Comparison of ENCODE assay signal across 16 cellular contexts in genomic region chr10:116665541-116666125, GRCh38. TPM values are rescaled to one million over a fixed set of nuclear protein-coding genes. Genes with fewer than 3 reads are reported as not detected.
DNase-seq lines count a peak whose midpoint lies in the region; ATAC-seq and TF ChIP-seq lines count a peak whose summit lies in the region.
"Had no signal": no experiment of that assay in that cellular context is flagged by ENCODE, and none has a peak within 500 bp of the region (broad histone marks: within the 10 kb centered on the region; RNA-seq: fewer than 3 reads in every experiment).

No MANE protein-coding gene starts in this region.

- H3K4me1 ChIP-seq in breast epithelium = no peaks in the 10 kb centered on the region
- peaks cover 0 to 33% (median 9%) of the 10 kb centered on the region in 3 donors for H3K4me1 ChIP-seq in gastroesophageal sphincter
- peaks cover 8% of the 10 kb centered on the region for H3K4me1 ChIP-seq in vagina
- no peaks in the 10 kb centered on the region; a peak in 1 of 4 replicates for H3K4me1 ChIP-seq in SK-N-SH (ENCODE audit: control insufficient read depth in 1 of 2, insufficient read depth in 2 of 2, low read depth in 1 of 2, low read length in 1 of 2)

- POLR2A ChIA-PET in MCF 10A (lab: Yijun Ruan, JAX) (no interaction called here), SK-N-SH (lab: Yijun Ruan, JAX) (no interaction called here)

- peak; percentile 76 for ATAC-seq in gastroesophageal sphincter

- H3K9me2 ChIP-seq in SK-N-SH = no peaks in the 10 kb centered on the region

- no peak for TF ChIP-seq CTCF in breast epithelium (IDR thresholded peaks at IDR 0.05)
- TF ChIP-seq CTCF in MCF 10A (IDR thresholded peaks at IDR 0.05; ENCODE audit: unreplicated experiment) = no peak
- TF ChIP-seq CTCF in gastroesophageal sphincter (IDR thresholded peaks at IDR 0.05) = no peak
- no peak for TF ChIP-seq CTCF in osteocyte (IDR thresholded peaks at IDR 0.05)
- TF ChIP-seq CTCF in vagina (IDR thresholded peaks at IDR 0.05) = no peak
- no peak for TF ChIP-seq CTCF in SK-N-SH (IDR thresholded peaks at IDR 0.05)

- H3K27ac Mint-ChIP-seq in MCF 10A (ENCODE audit: low read depth, unreplicated experiment) (no peak overlapping the region), osteocyte (ENCODE audit: unreplicated experiment) (no peak overlapping the region)
- H3K27ac Mint-ChIP-seq: activated naive CD4-positive, alpha-beta T cell treated with anti-CD3 and anti-CD28 coated beads, Interleukin-2, amount 10 ng/mL, durations not matched to agents 7 days and 5 days; dendritic cell treated with granulocyte-macrophage colony-stimulating factor and Interleukin-4, amounts not matched to agents 40 ng/mL and 50 ng/mL, for 4 days had no signal

- H3K36me3 Mint-ChIP-seq in MCF 10A (ENCODE audit: insufficient read depth, unreplicated experiment) (no peaks in the 10 kb centered on the region), osteocyte (ENCODE audit: unreplicated experiment) (no peaks in the 10 kb centered on the region)
- H3K36me3 Mint-ChIP-seq: activated naive CD4-positive, alpha-beta T cell treated with anti-CD3 and anti-CD28 coated beads, Interleukin-2, amount 10 ng/mL, durations not matched to agents 7 days and 5 days had no signal

- no peaks in the 10 kb centered on the region for H3K4me1 Mint-ChIP-seq in MCF 10A (ENCODE audit: insufficient read depth, unreplicated experiment)
- no peaks in the 10 kb centered on the region for H3K4me1 Mint-ChIP-seq in osteocyte (ENCODE audit: unreplicated experiment)
- H3K4me1 Mint-ChIP-seq: activated naive CD4-positive, alpha-beta T cell treated with anti-CD3 and anti-CD28 coated beads, Interleukin-2, amount 10 ng/mL, durations not matched to agents 7 days and 5 days had no signal

- WGBS in gastroesophageal sphincter (ENCODE audit: low coverage in 1 of 2), 2 donors = 16 to 56% methylated on average over 2 to 9 of the region's 13 CpGs
- WGBS in SK-N-SH (ENCODE audit: low lambda C conversion rate) = 57% methylated on average over 8 of the region's 13 CpGs

- H3K4me3 Mint-ChIP-seq in MCF 10A (ENCODE audit: unreplicated experiment) = no peak overlapping the region
- no peak overlapping the region for H3K4me3 Mint-ChIP-seq in osteocyte (ENCODE audit: unreplicated experiment)
- H3K4me3 Mint-ChIP-seq: activated naive CD4-positive, alpha-beta T cell treated with anti-CD3 and anti-CD28 coated beads, Interleukin-2, amount 10 ng/mL, durations not matched to agents 7 days and 5 days; dendritic cell treated with granulocyte-macrophage colony-stimulating factor and Interleukin-4, amounts not matched to agents 40 ng/mL and 50 ng/mL, for 4 days had no signal

- DNase-seq in breast epithelium (ENCODE audit: low spot score in 2 of 2) (peak in 1 of 2 donors; percentile 60), MCF 10A (ENCODE audit: unreplicated experiment) (no peak), osteocyte (ENCODE audit: extremely low spot score, unreplicated experiment) (peak; percentile 72), vagina (ENCODE audit: extremely low spot score in 2 of 2) (peak in 1 of 2 donors; percentile 83), putamen (ENCODE audit: low spot score) (no peak), SK-N-SH (no peak)
- no peak for DNase-seq in stimulated activated naive CD4-positive, alpha-beta T cell treated with Interleukin-2 at 50 U/mL for 16 hours (lab: John Stamatoyannopoulos, UW)
- DNase-seq: activated naive CD4-positive, alpha-beta T cell treated with anti-CD3 and anti-CD28 coated beads, Interleukin-2, amount 10 ng/mL, durations not matched to agents 7 days and 5 days; kidney glomerular epithelial cell; OCI-M1 had no signal

- no peak for TF ChIP-seq POLR2A in breast epithelium (IDR thresholded peaks at IDR 0.05)
- no peak for TF ChIP-seq POLR2A in gastroesophageal sphincter (IDR thresholded peaks at IDR 0.05)
- no peak for TF ChIP-seq POLR2A in vagina (IDR thresholded peaks at IDR 0.05)

- H3K27me3 Mint-ChIP-seq in MCF 10A (ENCODE audit: insufficient read depth, unreplicated experiment) (no peaks in the 10 kb centered on the region), osteocyte (ENCODE audit: unreplicated experiment) (peaks cover 2% of the 10 kb centered on the region)

- TF ChIP-seq EP300 in gastroesophageal sphincter (IDR thresholded peaks at IDR 0.05) = no peak
- no peak for TF ChIP-seq EP300 in SK-N-SH (IDR thresholded peaks at IDR 0.05; ENCODE audit: borderline replicate concordance in 1 of 2, low read depth in 1 of 2, low read length in 1 of 2)

- H3K27me3 ChIP-seq in breast epithelium (peaks cover 0 to 5% of the 10 kb centered on the region in 2 donors), gastroesophageal sphincter (peaks cover 16% of the 10 kb centered on the region), vagina (no peaks in the 10 kb centered on the region), SK-N-SH (ENCODE audit: insufficient read depth) (no peaks in the 10 kb centered on the region; the same call in 1 of the 2 replicates)

- peak overlapping the region; percentile 19 to 21 for H3K27ac ChIP-seq in breast epithelium
- peak overlapping the region in 3 of 4 donors; percentile 15 to 63 (median 32) for H3K27ac ChIP-seq in gastroesophageal sphincter
- no peak overlapping the region for H3K27ac ChIP-seq in vagina
- no peak overlapping the region for H3K27ac ChIP-seq in SK-N-SH (ENCODE audit: low read depth in 2 of 2, low read length in 1 of 2)
- H3K27ac ChIP-seq: 22Rv1, neutrophil had no signal

- TF ChIP-seq RAD21 in SK-N-SH (IDR thresholded peaks at IDR 0.05; ENCODE audit: low read length) = no peak

- H2AFZ ChIP-seq in SK-N-SH (ENCODE audit: low read depth) = no peak overlapping the region

- no peaks in the 10 kb centered on the region for H3K79me2 ChIP-seq in SK-N-SH (ENCODE audit: insufficient read depth)

- no TSS peak for BruUV-seq in MCF 10A (replicated peaks; lab: Mats Ljungman, UMichigan)

- peak overlapping the region; percentile 6 to 56 (median 28) for H3K4me3 ChIP-seq in breast epithelium
- H3K4me3 ChIP-seq in gastroesophageal sphincter = peak overlapping the region in 1 of 2 donors; percentile 32
- peak overlapping the region; percentile 2 to 16 for H3K4me3 ChIP-seq in vagina
- no peak overlapping the region for H3K4me3 ChIP-seq in SK-N-SH (ENCODE audit: low read depth in 2 of 2, low read length in 1 of 2)

- no peaks in the 10 kb centered on the region for H4K20me1 ChIP-seq in SK-N-SH (ENCODE audit: insufficient read depth)

- CTCF ChIA-PET in MCF 10A (lab: Yijun Ruan, JAX) = interaction anchor here (0.6 to 1.1 kb wide), 2 partner anchors 38 to 446 kb away, joined by 3 to 6 read pairs; no protein-coding TSS in a partner anchor
- CTCF ChIA-PET in SK-N-SH (lab: Yijun Ruan, JAX) = interaction anchor here (1.6 to 1.7 kb wide), 2 partner anchors 122 to 509 kb away, joined by 3 read pairs; no protein-coding TSS in a partner anchor

- H3K9ac ChIP-seq in SK-N-SH = no peak overlapping the region

- H3K36me3 ChIP-seq in breast epithelium (no peaks in the 10 kb centered on the region), gastroesophageal sphincter (no peaks in the 10 kb centered on the region), vagina (no peaks in the 10 kb centered on the region), SK-N-SH (replicated peaks in 1 of 2; ENCODE audit: control insufficient read depth in 1 of 2, insufficient read depth in 2 of 2, low read length in 1 of 2) (no peaks in the 10 kb centered on the region)
- H3K36me3 ChIP-seq: neutrophil had no signal

- intact Hi-C loops in breast epithelium (cut with DNase I; ENCODE audit: low total_unique reads) (no loop called here), MCF 10A (cut with micrococcal nuclease) (no loop called here), vagina (cut with DNase I) (no loop called here)

- no peaks in the 10 kb centered on the region for H3F3A ChIP-seq in SK-N-SH (replicated peaks; ENCODE audit: insufficient read depth)

- no peaks in the 10 kb centered on the region for H3K9me3 Mint-ChIP-seq in MCF 10A (ENCODE audit: unreplicated experiment)
- no peaks in the 10 kb centered on the region for H3K9me3 Mint-ChIP-seq in osteocyte (ENCODE audit: unreplicated experiment)
- H3K9me3 Mint-ChIP-seq: activated naive CD4-positive, alpha-beta T cell treated with anti-CD3 and anti-CD28 coated beads, Interleukin-2, amount 10 ng/mL, durations not matched to agents 7 days and 5 days; dendritic cell treated with granulocyte-macrophage colony-stimulating factor and Interleukin-4, amounts not matched to agents 40 ng/mL and 50 ng/mL, for 4 days had no signal

- H3K9me3 ChIP-seq in breast epithelium (no peaks in the 10 kb centered on the region), gastroesophageal sphincter (no peaks in the 10 kb centered on the region), vagina (no peaks in the 10 kb centered on the region), SK-N-SH (no peaks in the 10 kb centered on the region)
- H3K9me3 ChIP-seq: neutrophil had no signal

- no peak overlapping the region for H3K4me2 ChIP-seq in SK-N-SH

TF ChIP-seq in SK-N-SH, 30 proteins besides CTCF, POLR2A, EP300 and RAD21:
- TF ChIP-seq RCOR1 (IDR thresholded peaks at IDR 0.05; ENCODE audit: low read length) (no peak), FOXM1 (IDR thresholded peaks at IDR 0.05; ENCODE audit: low read depth) (no peak)
TF ChIP-seq in SK-N-SH: peak in this region for 0.

RNA-seq across cellular contexts. Expression of gene PNLIPRP2, which starts 44.9 kb away (rescaled TPM):
- total RNA-seq in breast epithelium = not detected
- not detected in 2 replicates for total RNA-seq in MCF 10A (2022)
- not detected for total RNA-seq in gastroesophageal sphincter
- not detected in 2 replicates for total RNA-seq in osteocyte
- not detected for total RNA-seq in vagina
- polyA plus RNA-seq in SK-N-SH (2012; rRNA removed) = not detected in 2 replicates
- not detected in 2 replicates for polyA plus RNA-seq in SK-N-SH (2012; cell fraction: cytosol; rRNA removed)
- polyA plus RNA-seq in SK-N-SH (2012; cell fraction: nucleus; rRNA removed) = not detected in 2 replicates
- total RNA-seq: activated CD8-positive, alpha-beta memory T cell treated with anti-CD3 and anti-CD28 coated beads for 36 hours; T-helper 2 cell treated with Interferon-gamma antibody and Interleukin-4, amounts not matched to agents 100 ng/mL and 5 ng/mL, for 36 hours had no signal

Comparison
In these comparisons a context has a peak if more than half of its experiments do, and no peak if none do; other contexts are left out.
1. H3K27ac ChIP-seq: peak in breast epithelium (2 of 2) and gastroesophageal sphincter (3 of 4); none in vagina (single experiment) and SK-N-SH (0 of 2).
2. H3K4me3 ChIP-seq: peak in breast epithelium (3 of 3) and vagina (2 of 2); none in SK-N-SH (0 of 2).